ENCODE assay signal across 1 cellular context in genomic region chr18:33805592-33805991, GRCh38.
A peak's percentile ranks its signal among the peaks of the same experiment; 100 is the strongest.
TF ChIP-seq lines count a peak whose summit lies in the region.

No MANE protein-coding gene starts in this region.

TF ChIP-seq in HEK293, 187 proteins besides CTCF, POLR2A, EP300 and RAD21 (continued from another document):
- TF ChIP-seq ZNF18 (tag by site-specific recombination; IDR thresholded peaks at IDR 0.05) (no peak), PRDM6 (tag by site-specific recombination; IDR thresholded peaks at IDR 0.05) (peak; percentile 58; the same call in 1 of the 2 replicates)
TF ChIP-seq in HEK293: peak in this region for 3.
